In genomic region chr5:83426855-83427254, GRCh38 we compare ENCODE assay signal across 20 cellular contexts. TPM values are rescaled to one million over a fixed set of nuclear protein-coding genes. Genes with fewer than 3 reads are reported as not detected.
DNase-seq lines count a peak whose midpoint lies in the region; ATAC-seq and TF ChIP-seq lines count a peak whose summit lies in the region.
"Had no signal": no experiment of that assay in that cellular context is flagged by ENCODE, and none has a peak within 500 bp of the region (broad histone marks: within the 10 kb centered on the region; RNA-seq: fewer than 3 reads in every experiment).

No MANE protein-coding gene starts in this region.

- WGBS in mesendoderm (ENCODE audit: extremely low coverage, insufficient coverage, low lambda C conversion rate): no CpG with 5 or more reads among the region's 1 CpG

- H2BK5ac ChIP-seq in mesendoderm (ENCODE audit: low read length): no peak overlapping the region

- H4K5ac ChIP-seq in mesendoderm (ENCODE audit: low read length): no peak overlapping the region

- H2BK120ac ChIP-seq in mesendoderm (ENCODE audit: low read depth, low read length): no peak overlapping the region

- DNase-seq in GM13976 (ENCODE audit: low spot score) (peak; percentile 17), C1 segment of cervical spinal cord (lab: John Stamatoyannopoulos, UW) (no peak), Kasumi-1 (lab: John Stamatoyannopoulos, UW) (no peak), uterus (no peak), mesendoderm (no peak)
- DNase-seq: activated CD4-positive, alpha-beta T cell treated with anti-CD3 and anti-CD28 coated beads for 36 hours; activated CD8-positive, alpha-beta memory T cell treated with anti-CD3 and anti-CD28 coated beads, Interleukin-2, amount 50 U/mL, for 4 hours; activated gamma-delta T cell treated with Interleukin-2 at 50 U/mL for 16 hours; anterior cingulate cortex; endodermal cell; hippocampal formation; KBM-7; kidney; NCI-H1048; psoas muscle; stimulated activated naive CD8-positive, alpha-beta T cell treated with anti-CD3 and anti-CD28 coated beads, Interleukin-15, amount 100 ng/mL, for 72 hours had no signal

- no peak overlapping the region for H3K18ac ChIP-seq in mesendoderm (ENCODE audit: low read length)

- H3K36me3 ChIP-seq in uterus (no peaks in the 10 kb centered on the region), mesendoderm (ENCODE audit: control insufficient read depth, insufficient read depth, low read length) (no peaks in the 10 kb centered on the region)

- no peak overlapping the region for H2BK15ac ChIP-seq in mesendoderm (replicated peaks; ENCODE audit: low read depth)

- H3K79me1 ChIP-seq in mesendoderm (ENCODE audit: low read length): no peaks in the 10 kb centered on the region

- no peak overlapping the region for H4K8ac ChIP-seq in mesendoderm (ENCODE audit: low read depth, low read length)

- H3K27ac ChIP-seq in uterus: no peak overlapping the region
- no peak overlapping the region for H3K27ac ChIP-seq in mesendoderm (ENCODE audit: low read depth, low read length)
- H3K27ac ChIP-seq: psoas muscle had no signal

- H3K4ac ChIP-seq in mesendoderm (ENCODE audit: low read depth, low read length): no peak overlapping the region

- TF ChIP-seq CTCF in GM13976 (IDR thresholded peaks at IDR 0.05; ENCODE audit: borderline replicate concordance, control extremely low read depth, extremely low read depth, insufficient read depth, missing control alignments): no peak
- no peak for TF ChIP-seq CTCF in uterus (IDR thresholded peaks at IDR 0.05)

- H2AK5ac ChIP-seq in mesendoderm (ENCODE audit: low read length): no peak overlapping the region

- H3K23ac ChIP-seq in mesendoderm (ENCODE audit: low read length): no peak overlapping the region

- ATAC-seq in GM19351 (IDR thresholded peaks at IDR 0.05; ENCODE audit: unreplicated experiment): peak; percentile 71
- peak; percentile 75 for ATAC-seq in HG02642 (IDR thresholded peaks at IDR 0.05; ENCODE audit: poor library complexity, unreplicated experiment)
- peak; percentile 64 for ATAC-seq in HG03432 (IDR thresholded peaks at IDR 0.05; ENCODE audit: unreplicated experiment)
- ATAC-seq: activated CD4-positive, alpha-beta T cell treated with anti-CD3 and anti-CD28 coated beads for 36 hours; psoas muscle; SK-N-SH treated with all-trans-retinoic acid at 6 μM for 48 hours; stimulated activated naive CD8-positive, alpha-beta T cell treated with anti-CD3 and anti-CD28 coated beads, Interleukin-15, amount 100 ng/mL, for 72 hours had no signal

- TF ChIP-seq POLR2A in uterus (IDR thresholded peaks at IDR 0.05): no peak

- in situ Hi-C loops in GM13976 (cut with MboI; ENCODE audit: low sequenced_read_pairs, unreplicated experiment): loop anchor here (25.0 kb wide), 1 partner anchor 790 kb away; no protein-coding TSS in a partner anchor

- no peaks in the 10 kb centered on the region for H3K27me3 ChIP-seq in uterus
- H3K27me3 ChIP-seq in mesendoderm (ENCODE audit: insufficient read depth, low read length, poor library complexity): no peaks in the 10 kb centered on the region

- no peaks in the 10 kb centered on the region for H3K4me1 ChIP-seq in uterus
- no peaks in the 10 kb centered on the region for H3K4me1 ChIP-seq in mesendoderm (ENCODE audit: control insufficient read depth, low read depth, low read length)
- H3K4me1 ChIP-seq: psoas muscle had no signal

- H3K56ac ChIP-seq in mesendoderm (ENCODE audit: low read length): no peak overlapping the region

- no peak overlapping the region for H3K4me2 ChIP-seq in mesendoderm (ENCODE audit: low read length)

- H3K9ac ChIP-seq in mesendoderm (ENCODE audit: low read length): no peak overlapping the region

- intact Hi-C loops in uterus (cut with DNase I; ENCODE audit: low total_unique reads): no loop called here

- H3K4me3 ChIP-seq in uterus: no peak overlapping the region
- no peak overlapping the region for H3K4me3 ChIP-seq in mesendoderm (ENCODE audit: low read length)
- H3K4me3 ChIP-seq: psoas muscle had no signal

- H3K79me2 ChIP-seq in mesendoderm (ENCODE audit: control insufficient read depth, insufficient read depth, low read length): no peaks in the 10 kb centered on the region

- H3K9me3 ChIP-seq in uterus: no peaks in the 10 kb centered on the region
- H3K9me3 ChIP-seq: psoas muscle had no signal

RNA-seq across cellular contexts. Expression of gene VCAN, which starts 44.7 kb away (rescaled TPM):
- 100 to 1,000 TPM in 1 of 4 donors, 10 to 100 TPM in 3; 53.0 to 833 (median 65.1) TPM for total RNA-seq in uterus
- 115 TPM for polyA plus RNA-seq in mesendoderm (2013, experiment 1 of 2)
- polyA plus RNA-seq in mesendoderm (2013, experiment 2 of 2): 116 TPM
- total RNA-seq: activated CD4-positive, alpha-beta T cell treated with anti-CD3 and anti-CD28 coated beads for 36 hours had no signal
